In the genomic region with DNA sequence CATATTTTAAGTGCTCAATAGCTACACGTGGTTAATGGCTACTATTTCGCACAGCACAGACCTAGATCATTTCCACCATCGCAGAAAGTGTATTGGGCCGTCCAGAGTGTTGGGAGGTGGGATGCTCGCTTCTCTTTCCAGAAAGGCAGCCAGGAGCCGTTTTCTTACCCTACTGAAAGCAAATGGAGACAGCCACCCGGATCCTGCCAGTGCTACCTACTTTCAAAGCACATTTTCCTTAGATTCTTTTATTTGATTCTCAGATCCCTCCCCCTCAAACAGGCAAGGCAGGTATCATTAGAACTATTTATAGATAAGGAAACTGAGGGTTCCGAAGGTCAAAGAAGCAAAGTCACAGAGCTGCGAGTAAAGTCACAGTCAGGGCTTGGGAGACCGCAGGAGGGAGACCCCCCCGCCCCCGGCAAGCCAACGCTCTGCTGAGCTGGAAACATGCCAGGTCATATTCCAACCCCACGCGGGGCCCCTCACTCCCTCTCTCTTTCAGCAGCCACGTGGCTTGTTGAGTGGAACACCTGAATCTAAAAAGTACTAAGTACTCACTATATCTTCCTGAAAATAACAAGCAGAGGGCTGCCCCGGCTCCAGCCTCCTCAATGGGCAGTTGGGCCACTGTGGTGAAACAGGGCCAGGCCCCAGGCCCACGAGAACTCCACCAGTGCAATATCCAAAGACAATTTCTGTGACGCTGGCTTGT, we compare ENCODE assay signal across 15 cellular contexts. TPM values are rescaled to one million over a fixed set of nuclear protein-coding genes. Genes with fewer than 3 reads are reported as not detected.
"Had no signal": no experiment of that assay in that cellular context is flagged by ENCODE, and none has a peak within 500 bp of the region (broad histone marks: within the 10 kb centered on the region; RNA-seq: fewer than 3 reads in every experiment).

No MANE protein-coding gene starts in this region.

- H3K4me3 ChIP-seq: ascending aorta, neural progenitor cell, pancreas, smooth muscle cell, upper lobe of right lung had no signal

- DNase-seq: activated CD4-positive, alpha-beta T cell treated with anti-CD3 and anti-CD28 coated beads for 1 hour; activated CD4-positive, alpha-beta T cell treated with anti-CD3 and anti-CD28 coated beads, Interleukin-2, amount 50 U/mL, for 48 hours; activated gamma-delta T cell treated with Interleukin-2 at 50 U/mL for 16 hours; activated naive CD8-positive, alpha-beta T cell treated with anti-CD3 and anti-CD28 coated beads, Interleukin-2, amount 10 ng/mL, durations not matched to agents 7 days and 5 days; activated T-cell treated with anti-CD3 and anti-CD28 coated beads, Interleukin-2, amount 50 U/mL, for 4 hours; effector memory CD8-positive, alpha-beta T cell; pancreas; retina; T-helper 9 cell; upper lobe of right lung had no signal

- H3K27me3 ChIP-seq: ascending aorta, neural progenitor cell, pancreas, upper lobe of right lung had no signal

- ATAC-seq: activated T-cell treated with anti-CD3 and anti-CD28 coated beads, Interleukin-2, amount 50 U/mL, for 4 hours; effector memory CD8-positive, alpha-beta T cell; pancreas; stimulated activated effector memory CD8-positive, alpha-beta T cell treated with anti-CD3 and anti-CD28 coated beads, Interleukin-12 subunit alpha, Interleukin-12 subunit beta, amount 100 ng/mL, for 72 hours; upper lobe of right lung had no signal

- H3K4me1 ChIP-seq: ascending aorta, pancreas, upper lobe of right lung had no signal

- H3K36me3 ChIP-seq: ascending aorta, neural progenitor cell, pancreas, upper lobe of right lung had no signal

- H3K27ac ChIP-seq: ascending aorta, epithelial cell of prostate, neural progenitor cell, pancreas, upper lobe of right lung had no signal

- H3K4me2 ChIP-seq: neural progenitor cell, smooth muscle cell had no signal

- H3K9ac ChIP-seq: neural progenitor cell had no signal

RNA-seq across cellular contexts. Expression of gene PRIMA1, which starts 36.2 kb away (rescaled TPM):
- total RNA-seq: activated naive CD8-positive, alpha-beta T cell treated with anti-CD3 and anti-CD28 coated beads, Interleukin-2, amount 10 ng/mL, durations not matched to agents 7 days and 5 days; activated T-cell treated with anti-CD3 and anti-CD28 coated beads, Interleukin-2, amount 50 U/mL, for 4 hours; smooth muscle cell had no signal
- polyA plus RNA-seq: smooth muscle cell had no signal
